In the genomic region with DNA sequence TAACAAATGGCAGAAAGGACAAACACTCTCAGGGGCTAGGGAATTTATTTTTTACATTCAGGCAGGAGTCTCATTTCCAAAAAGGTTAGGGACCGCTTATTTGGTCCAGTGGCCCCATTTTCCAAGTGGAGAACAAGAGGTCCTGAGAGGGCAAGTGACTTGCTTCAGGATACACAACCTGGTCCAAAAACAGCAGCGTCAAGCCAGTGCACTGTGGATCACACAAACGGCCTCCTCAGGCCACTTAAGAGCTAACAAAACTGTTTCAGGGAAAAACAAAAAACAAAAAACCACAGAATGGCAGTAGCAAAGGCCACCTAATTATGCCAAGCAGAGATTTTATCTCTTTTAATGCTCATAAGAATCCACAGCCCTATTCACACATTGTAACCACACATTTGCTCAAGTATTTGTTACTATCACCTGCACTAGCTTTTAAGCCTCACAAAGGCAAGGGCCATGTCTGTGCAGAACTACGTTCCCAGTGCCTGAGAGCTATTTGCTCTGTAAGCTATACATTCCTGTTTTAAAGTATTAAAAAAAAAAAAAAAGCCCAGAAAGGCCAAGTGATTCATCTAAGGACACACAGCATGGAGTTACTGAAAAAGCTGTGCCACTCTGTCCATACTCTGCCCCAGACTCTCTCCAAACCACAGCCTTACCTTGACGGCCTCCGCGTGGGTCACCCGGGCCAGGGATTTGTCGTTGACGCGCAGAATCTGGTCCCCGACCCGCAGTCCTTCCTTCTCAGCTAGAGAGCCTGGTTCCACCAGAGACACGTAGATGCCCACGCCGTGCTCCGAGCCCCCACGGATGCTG, we compare ENCODE assay signal across 1 cellular context.
TF ChIP-seq lines count a peak whose summit lies in the region.

No MANE protein-coding gene starts in this region.

TF ChIP-seq in GM23338, 12 proteins besides CTCF, POLR2A, EP300 and RAD21 (continued from another document):
- TF ChIP-seq, protein P1, sequence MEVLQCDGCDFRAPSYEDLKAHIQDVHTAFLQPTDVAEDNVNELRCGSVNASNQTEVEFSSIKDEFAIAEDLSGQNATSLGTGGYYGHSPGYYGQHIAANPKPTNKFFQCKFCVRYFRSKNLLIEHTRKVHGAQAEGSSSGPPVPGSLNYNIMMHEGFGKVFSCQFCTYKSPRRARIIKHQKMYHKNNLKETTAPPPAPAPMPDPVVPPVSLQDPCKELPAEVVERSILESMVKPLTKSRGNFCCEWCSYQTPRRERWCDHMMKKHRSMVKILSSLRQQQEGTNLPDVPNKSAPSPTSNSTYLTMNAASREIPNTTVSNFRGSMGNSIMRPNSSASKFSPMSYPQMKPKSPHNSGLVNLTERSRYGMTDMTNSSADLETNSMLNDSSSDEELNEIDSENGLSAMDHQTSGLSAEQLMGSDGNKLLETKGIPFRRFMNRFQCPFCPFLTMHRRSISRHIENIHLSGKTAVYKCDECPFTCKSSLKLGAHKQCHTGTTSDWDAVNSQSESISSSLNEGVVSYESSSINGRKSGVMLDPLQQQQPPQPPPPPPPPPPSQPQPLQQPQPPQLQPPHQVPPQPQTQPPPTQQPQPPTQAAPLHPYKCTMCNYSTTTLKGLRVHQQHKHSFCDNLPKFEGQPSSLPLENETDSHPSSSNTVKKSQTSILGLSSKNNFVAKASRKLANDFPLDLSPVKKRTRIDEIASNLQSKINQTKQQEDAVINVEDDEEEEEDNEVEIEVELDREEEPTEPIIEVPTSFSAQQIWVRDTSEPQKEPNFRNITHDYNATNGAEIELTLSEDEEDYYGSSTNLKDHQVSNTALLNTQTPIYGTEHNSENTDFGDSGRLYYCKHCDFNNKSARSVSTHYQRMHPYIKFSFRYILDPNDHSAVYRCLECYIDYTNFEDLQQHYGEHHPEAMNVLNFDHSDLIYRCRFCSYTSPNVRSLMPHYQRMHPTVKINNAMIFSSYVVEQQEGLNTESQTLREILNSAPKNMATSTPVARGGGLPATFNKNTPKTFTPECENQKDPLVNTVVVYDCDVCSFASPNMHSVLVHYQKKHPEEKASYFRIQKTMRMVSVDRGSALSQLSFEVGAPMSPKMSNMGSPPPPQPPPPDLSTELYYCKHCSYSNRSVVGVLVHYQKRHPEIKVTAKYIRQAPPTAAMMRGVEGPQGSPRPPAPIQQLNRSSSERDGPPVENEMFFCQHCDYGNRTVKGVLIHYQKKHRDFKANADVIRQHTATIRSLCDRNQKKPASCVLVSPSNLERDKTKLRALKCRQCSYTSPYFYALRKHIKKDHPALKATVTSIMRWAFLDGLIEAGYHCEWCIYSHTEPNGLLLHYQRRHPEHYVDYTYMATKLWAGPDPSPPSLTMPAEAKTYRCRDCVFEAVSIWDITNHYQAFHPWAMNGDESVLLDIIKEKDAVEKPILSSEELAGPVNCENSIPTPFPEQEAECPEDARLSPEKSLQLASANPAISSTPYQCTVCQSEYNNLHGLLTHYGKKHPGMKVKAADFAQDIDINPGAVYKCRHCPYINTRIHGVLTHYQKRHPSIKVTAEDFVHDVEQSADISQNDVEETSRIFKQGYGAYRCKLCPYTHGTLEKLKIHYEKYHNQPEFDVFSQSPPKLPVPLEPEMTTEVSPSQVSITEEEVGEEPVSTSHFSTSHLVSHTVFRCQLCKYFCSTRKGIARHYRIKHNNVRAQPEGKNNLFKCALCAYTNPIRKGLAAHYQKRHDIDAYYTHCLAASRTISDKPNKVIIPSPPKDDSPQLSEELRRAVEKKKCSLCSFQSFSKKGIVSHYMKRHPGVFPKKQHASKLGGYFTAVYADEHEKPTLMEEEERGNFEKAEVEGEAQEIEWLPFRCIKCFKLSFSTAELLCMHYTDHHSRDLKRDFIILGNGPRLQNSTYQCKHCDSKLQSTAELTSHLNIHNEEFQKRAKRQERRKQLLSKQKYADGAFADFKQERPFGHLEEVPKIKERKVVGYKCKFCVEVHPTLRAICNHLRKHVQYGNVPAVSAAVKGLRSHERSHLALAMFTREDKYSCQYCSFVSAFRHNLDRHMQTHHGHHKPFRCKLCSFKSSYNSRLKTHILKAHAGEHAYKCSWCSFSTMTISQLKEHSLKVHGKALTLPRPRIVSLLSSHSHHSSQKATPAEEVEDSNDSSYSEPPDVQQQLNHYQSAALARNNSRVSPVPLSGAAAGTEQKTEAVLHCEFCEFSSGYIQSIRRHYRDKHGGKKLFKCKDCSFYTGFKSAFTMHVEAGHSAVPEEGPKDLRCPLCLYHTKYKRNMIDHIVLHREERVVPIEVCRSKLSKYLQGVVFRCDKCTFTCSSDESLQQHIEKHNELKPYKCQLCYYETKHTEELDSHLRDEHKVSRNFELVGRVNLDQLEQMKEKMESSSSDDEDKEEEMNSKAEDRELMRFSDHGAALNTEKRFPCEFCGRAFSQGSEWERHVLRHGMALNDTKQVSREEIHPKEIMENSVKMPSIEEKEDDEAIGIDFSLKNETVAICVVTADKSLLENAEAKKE (CRISPR knock-in tag; IDR thresholded peaks at IDR 0.05): no peak
- TF ChIP-seq POLR2AphosphoS5 (IDR thresholded peaks at IDR 0.05; ENCODE audit: low read depth) (no peak), ZNF114 (CRISPR knock-in tag; IDR thresholded peaks at IDR 0.05) (no peak), STAT1 (IDR thresholded peaks at IDR 0.05; ENCODE audit: unreplicated experiment) (no peak), ZNF331 (CRISPR knock-in tag; IDR thresholded peaks at IDR 0.05; ENCODE audit: low read depth) (no peak), NANOG (IDR thresholded peaks at IDR 0.05; ENCODE audit: borderline replicate concordance) (no peak), CREB1 (CRISPR knock-in tag; IDR thresholded peaks at IDR 0.05; ENCODE audit: low read depth) (no peak)
